ENCODE assay signal across 17 cellular contexts in genomic region chr12:29438752-29439408, GRCh38. TPM values are rescaled to one million over a fixed set of nuclear protein-coding genes. Genes with fewer than 3 reads are reported as not detected.
DNase-seq lines count a peak whose midpoint lies in the region; ATAC-seq and TF ChIP-seq lines count a peak whose summit lies in the region.
"Had no signal": no experiment of that assay in that cellular context is flagged by ENCODE, and none has a peak within 500 bp of the region (broad histone marks: within the 10 kb centered on the region; RNA-seq: fewer than 3 reads in every experiment).

No MANE protein-coding gene starts in this region.

- intact Hi-C loops in CD4-positive, alpha-beta memory T cell (cut with micrococcal nuclease): no loop called here

- CTCF ChIA-PET in activated CD4-positive, alpha-beta T cell treated with anti-CD3 and anti-CD28 coated beads, Interleukin-2, amount 10 ng/mL, durations not matched to agents 7 days and 5 days (lab: Charles Lee): no interaction called here
- CTCF ChIA-PET in CD4-positive, alpha-beta memory T cell (lab: Charles Lee; ENCODE audit: partially characterized antibody): no interaction called here

- H3K9me3 ChIP-seq in liver (ENCODE audit: control insufficient read depth in 4 of 4, low read length in 3 of 4): peaks cover 0 to 3% (median 0%) of the 10 kb centered on the region in 4 donors
- no peaks in the 10 kb centered on the region for H3K9me3 ChIP-seq in CD4-positive, alpha-beta memory T cell (ENCODE audit: control insufficient read depth in 1 of 2, low read length in 2 of 2)
- H3K9me3 ChIP-seq: BE2C, Caco-2 had no signal

- H3K27ac Mint-ChIP-seq in activated CD4-positive, alpha-beta T cell treated with anti-CD3 and anti-CD28 coated beads, Interleukin-2, amount 10 ng/mL, durations not matched to agents 7 days and 5 days: no peak overlapping the region
- H3K27ac Mint-ChIP-seq in CD4-positive, alpha-beta memory T cell: no peak overlapping the region
- H3K27ac Mint-ChIP-seq: CD14-positive monocyte; CD4-positive, CD25-positive, alpha-beta regulatory T cell; CD8-positive, alpha-beta T cell had no signal

- DNase-seq in left lobe of liver (ENCODE audit: low spot score): no peak
- DNase-seq in activated T-cell treated with anti-CD3 and anti-CD28 coated beads for 4 hours: no peak
- no peak for DNase-seq in activated CD4-positive, alpha-beta T cell treated with anti-CD3 and anti-CD28 coated beads, Interleukin-2, amount 10 ng/mL, durations not matched to agents 7 days and 5 days
- no peak for DNase-seq in CD4-positive, alpha-beta memory T cell
- DNase-seq: 8988T; ACHN; BE2C; C1 segment of cervical spinal cord; Caco-2; Calu3; CD4-positive, CD25-positive, alpha-beta regulatory T cell; CD8-positive, alpha-beta T cell; DMS79 treated with DMSO at 0.1 percent for 48 hours; GF-D8 had no signal

- POLR2A ChIA-PET in activated CD4-positive, alpha-beta T cell treated with anti-CD3 and anti-CD28 coated beads, Interleukin-2, amount 10 ng/mL, durations not matched to agents 7 days and 5 days (lab: Charles Lee): no interaction called here
- POLR2A ChIA-PET in CD4-positive, alpha-beta memory T cell (lab: Charles Lee; ENCODE audit: partially characterized antibody): no interaction called here

- no peaks in the 10 kb centered on the region for H3K36me3 ChIP-seq in liver (ENCODE audit: control insufficient read depth in 4 of 4, insufficient read depth in 3 of 4, low read depth in 1 of 4, low read length in 3 of 4)
- H3K36me3 ChIP-seq in CD4-positive, alpha-beta memory T cell (ENCODE audit: insufficient read depth, low read length): no peaks in the 10 kb centered on the region
- H3K36me3 ChIP-seq: BE2C, BLaER1 had no signal

- TF ChIP-seq RAD21 in liver (IDR thresholded peaks at IDR 0.05): no peak

- H3K27me3 ChIP-seq in liver (ENCODE audit: control insufficient read depth in 4 of 4, insufficient read depth in 4 of 4, low read length in 3 of 4): no peaks in the 10 kb centered on the region
- no peaks in the 10 kb centered on the region for H3K27me3 ChIP-seq in CD4-positive, alpha-beta memory T cell (ENCODE audit: insufficient read depth, low read length)
- H3K27me3 ChIP-seq: BE2C, BLaER1 had no signal

- peaks cover 4 to 21% (median 5%) of the 10 kb centered on the region in 4 donors for H3K4me1 ChIP-seq in liver (ENCODE audit: control insufficient read depth in 4 of 4, insufficient read depth in 4 of 4, low read length in 3 of 4)
- no peaks in the 10 kb centered on the region for H3K4me1 ChIP-seq in CD4-positive, alpha-beta memory T cell (ENCODE audit: insufficient read depth, low read length)
- H3K4me1 ChIP-seq: BE2C, BLaER1 had no signal

- no peak for TF ChIP-seq CTCF in liver (IDR thresholded peaks at IDR 0.05; ENCODE audit: low read depth, low read length, missing input control)

- H3K9me3 Mint-ChIP-seq in activated CD4-positive, alpha-beta T cell treated with anti-CD3 and anti-CD28 coated beads, Interleukin-2, amount 10 ng/mL, durations not matched to agents 7 days and 5 days: no peaks in the 10 kb centered on the region
- H3K9me3 Mint-ChIP-seq in CD4-positive, alpha-beta memory T cell: peaks cover 0 to 16% (median 4%) of the 10 kb centered on the region in 8 donors
- H3K9me3 Mint-ChIP-seq: CD8-positive, alpha-beta T cell had no signal

- H3K27me3 Mint-ChIP-seq in activated CD4-positive, alpha-beta T cell treated with anti-CD3 and anti-CD28 coated beads, Interleukin-2, amount 10 ng/mL, durations not matched to agents 7 days and 5 days: peaks cover 2% of the 10 kb centered on the region
- H3K27me3 Mint-ChIP-seq in CD4-positive, alpha-beta memory T cell: peaks cover 6 to 11% of the 10 kb centered on the region in 2 donors
- H3K27me3 Mint-ChIP-seq: CD4-positive, CD25-positive, alpha-beta regulatory T cell had no signal

- H3K27ac ChIP-seq in liver (ENCODE audit: low read depth in 1 of 2, low read length in 2 of 2): peak overlapping the region; percentile 38 to 62
- H3K27ac ChIP-seq in CD4-positive, alpha-beta memory T cell (ENCODE audit: low read depth, low read length): no peak overlapping the region
- H3K27ac ChIP-seq: BLaER1 had no signal

- H3K4me3 ChIP-seq in liver (ENCODE audit: low read depth in 1 of 3, low read length in 3 of 3): peak overlapping the region in 1 of 3 donors; percentile 29
- no peak overlapping the region for H3K4me3 ChIP-seq in CD4-positive, alpha-beta memory T cell (ENCODE audit: low read length in 2 of 2)
- H3K4me3 ChIP-seq: BLaER1 had no signal

- 21% methylated on average over 1 of the region's 1 CpG for WGBS in liver

- no peaks in the 10 kb centered on the region for H3K4me1 Mint-ChIP-seq in activated CD4-positive, alpha-beta T cell treated with anti-CD3 and anti-CD28 coated beads, Interleukin-2, amount 10 ng/mL, durations not matched to agents 7 days and 5 days
- no peaks in the 10 kb centered on the region for H3K4me1 Mint-ChIP-seq in CD4-positive, alpha-beta memory T cell
- H3K4me1 Mint-ChIP-seq: CD4-positive, CD25-positive, alpha-beta regulatory T cell had no signal

- H3K36me3 Mint-ChIP-seq in activated CD4-positive, alpha-beta T cell treated with anti-CD3 and anti-CD28 coated beads, Interleukin-2, amount 10 ng/mL, durations not matched to agents 7 days and 5 days (ENCODE audit: low read depth): no peaks in the 10 kb centered on the region
- H3K36me3 Mint-ChIP-seq in CD4-positive, alpha-beta memory T cell: no peaks in the 10 kb centered on the region
- H3K36me3 Mint-ChIP-seq: CD4-positive, CD25-positive, alpha-beta regulatory T cell; CD8-positive, alpha-beta T cell had no signal

- H3K4me3 Mint-ChIP-seq in activated CD4-positive, alpha-beta T cell treated with anti-CD3 and anti-CD28 coated beads, Interleukin-2, amount 10 ng/mL, durations not matched to agents 7 days and 5 days: no peak overlapping the region
- no peak overlapping the region for H3K4me3 Mint-ChIP-seq in CD4-positive, alpha-beta memory T cell
- H3K4me3 Mint-ChIP-seq: CD14-positive monocyte; CD4-positive, CD25-positive, alpha-beta regulatory T cell; CD8-positive, alpha-beta T cell had no signal

- ATAC-seq in left lobe of liver: peak; percentile 44
- ATAC-seq: CD8-positive, alpha-beta T cell had no signal

- H3K9ac ChIP-seq in liver (ENCODE audit: low read depth in 1 of 2, low read length in 2 of 2): no peak overlapping the region
- H3K9ac ChIP-seq: BLaER1 had no signal

TF ChIP-seq in liver, 16 proteins besides CTCF, POLR2A, EP300 and RAD21 (continues in another document):
- TF ChIP-seq TAF1 (conservative IDR thresholded peaks at IDR 0.05) (no peak), FOXA2 (IDR thresholded peaks at IDR 0.05) (peak; percentile 20), REST (IDR thresholded peaks at IDR 0.05) (no peak), MAX (IDR thresholded peaks at IDR 0.05) (no peak), FOXA1 (IDR thresholded peaks at IDR 0.05) (no peak), EGR1 (IDR thresholded peaks at IDR 0.05; ENCODE audit: low read depth in 2 of 2) (no peak), RXRA (IDR thresholded peaks at IDR 0.05) (peak; percentile 14 to 44), ATF3 (IDR thresholded peaks at IDR 0.05) (no peak), GABPA (IDR thresholded peaks at IDR 0.05 in 1 of 2, conservative IDR thresholded peaks at IDR 0.05 in 1 of 2) (no peak), JUND (IDR thresholded peaks at IDR 0.05) (no peak), HNF4A (conservative IDR thresholded peaks at IDR 0.05) (peak; percentile 80 to 90), NR2F2 (IDR thresholded peaks at IDR 0.05) (no peak), YY1 (IDR thresholded peaks at IDR 0.05) (no peak), SP1 (IDR thresholded peaks at IDR 0.05) (peak; percentile 63)

RNA-seq across cellular contexts. Expression of gene ERGIC2, which starts 57.9 kb away (rescaled TPM):
- 31.7 TPM for total RNA-seq in left lobe of liver
- 10 to 100 TPM; 33.8 to 37.4 TPM for total RNA-seq in liver
- polyA plus RNA-seq in liver: 10 to 100 TPM; 44.1 to 56.2 TPM
- 10 to 100 TPM; 66.4 to 83.3 TPM for total RNA-seq in activated CD4-positive, alpha-beta T cell treated with anti-CD3 and anti-CD28 coated beads, Interleukin-2, amount 10 ng/mL, durations not matched to agents 7 days and 5 days
- total RNA-seq in CD4-positive, alpha-beta memory T cell: 10 to 100 TPM; 74.9 to 82.9 TPM
- 100 to 1,000 TPM in 1 of 2 donors, 10 to 100 TPM in 1; 94.9 to 104 TPM for polyA plus RNA-seq in CD4-positive, alpha-beta memory T cell

RNA-seq across cellular contexts. Expression of gene OVCH1, which starts 58.6 kb away (rescaled TPM):
- total RNA-seq in left lobe of liver (not detected), liver (under 1 TPM in 1 of 2 donors, not detected in 1; 0.08 TPM)
- polyA plus RNA-seq in liver: not detected
- total RNA-seq in activated CD4-positive, alpha-beta T cell treated with anti-CD3 and anti-CD28 coated beads, Interleukin-2, amount 10 ng/mL, durations not matched to agents 7 days and 5 days: not detected
- total RNA-seq in CD4-positive, alpha-beta memory T cell: not detected
- not detected for polyA plus RNA-seq in CD4-positive, alpha-beta memory T cell
- total RNA-seq: Caco-2; Calu3; CD4-positive, CD25-positive, alpha-beta regulatory T cell; CD8-positive, alpha-beta T cell had no signal
- polyA plus RNA-seq: CD14-positive monocyte; CD4-positive, CD25-positive, alpha-beta regulatory T cell had no signal
